Comparison of ENCODE assay signal across 8 cellular contexts in the genomic region with DNA sequence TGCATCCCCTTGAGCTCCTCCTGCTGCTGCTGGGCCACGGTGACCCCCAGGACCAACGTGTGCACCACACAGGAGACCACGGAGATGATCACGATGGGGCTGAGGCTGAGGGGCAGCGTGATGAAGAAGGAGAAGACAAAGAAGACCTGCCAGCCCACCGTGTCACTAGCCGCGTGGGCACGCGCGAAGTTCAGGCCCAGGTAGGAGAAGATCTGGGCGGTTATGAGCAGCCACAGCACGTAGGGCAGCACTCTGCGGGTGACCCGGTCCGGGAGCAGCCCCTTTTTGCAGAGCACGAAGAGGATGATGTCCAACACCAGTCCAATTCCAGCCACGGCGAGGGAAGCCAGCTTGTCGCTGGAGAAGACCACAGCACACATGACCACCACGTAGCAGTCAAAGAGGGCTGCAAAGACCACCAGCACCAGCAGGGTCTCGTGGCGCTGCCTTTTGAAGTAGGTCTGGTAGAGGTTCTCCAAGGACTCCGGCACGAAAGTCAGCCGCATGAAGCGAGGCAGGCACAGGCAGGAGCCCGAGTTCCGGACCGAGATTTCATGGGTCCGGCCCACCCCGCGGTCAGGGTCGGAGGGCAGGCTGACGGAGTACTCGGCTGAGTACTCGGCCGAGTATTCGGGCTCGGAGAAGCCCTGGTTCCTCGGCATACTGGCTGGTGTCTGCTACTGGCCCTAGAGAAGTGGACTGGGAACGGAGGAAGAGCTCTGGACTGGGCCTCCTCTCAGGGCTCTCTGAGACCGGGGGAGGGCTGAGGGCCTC. TPM values are rescaled to one million over a fixed set of nuclear protein-coding genes. Genes with fewer than 3 reads are reported as not detected.
DNase-seq lines count a peak whose midpoint lies in the region; ATAC-seq, FAIRE-seq and TF ChIP-seq lines count a peak whose summit lies in the region.

No MANE protein-coding gene starts in this region.

- no peak for TF ChIP-seq CTCF in astrocyte (IDR thresholded peaks at IDR 0.05; ENCODE audit: insufficient read depth, low read depth, low read length)
- TF ChIP-seq CTCF in lung (IDR thresholded peaks at IDR 0.05; ENCODE audit: control extremely low read depth, extremely low read depth) = no peak
- TF ChIP-seq CTCF in upper lobe of left lung (IDR thresholded peaks at IDR 0.05) = no peak

- peak overlapping the region; percentile 85 for H3K4me3 Mint-ChIP-seq in activated naive CD4-positive, alpha-beta T cell treated with anti-CD3 and anti-CD28 coated beads, Interleukin-2, amount 50 U/mL, for 24 hours
- H3K4me3 Mint-ChIP-seq in astrocyte (ENCODE audit: unreplicated experiment) = peak overlapping the region; percentile 82

- peak overlapping the region; percentile 44 for H3K27ac Mint-ChIP-seq in activated naive CD4-positive, alpha-beta T cell treated with anti-CD3 and anti-CD28 coated beads, Interleukin-2, amount 50 U/mL, for 24 hours
- H3K27ac Mint-ChIP-seq in astrocyte (ENCODE audit: unreplicated experiment) = peak overlapping the region; percentile 1

- H3K36me3 ChIP-seq in astrocyte (ENCODE audit: insufficient read depth, low read length) (no peaks in the 10 kb centered on the region), lung (ENCODE audit: control insufficient read depth in 2 of 2, insufficient read depth in 2 of 2, low read length in 2 of 2) (no peaks in the 10 kb centered on the region), upper lobe of left lung (no peaks in the 10 kb centered on the region)

- H2AFZ ChIP-seq in astrocyte (ENCODE audit: low read depth, low read length) = no peak overlapping the region

- peaks cover 8% of the 10 kb centered on the region for H3K79me2 ChIP-seq in astrocyte (ENCODE audit: insufficient read depth, low read length)

- H3K27me3 ChIP-seq in astrocyte (ENCODE audit: insufficient read depth, low read length) (no peaks in the 10 kb centered on the region), lung (ENCODE audit: control insufficient read depth, insufficient read depth) (no peaks in the 10 kb centered on the region), upper lobe of left lung (peaks cover 0 to 5% (median 0%) of the 10 kb centered on the region in 4 donors)

- peaks cover 34% of the 10 kb centered on the region for H3K4me1 Mint-ChIP-seq in activated naive CD4-positive, alpha-beta T cell treated with anti-CD3 and anti-CD28 coated beads, Interleukin-2, amount 50 U/mL, for 24 hours
- H3K4me1 Mint-ChIP-seq in astrocyte (ENCODE audit: low read depth, unreplicated experiment) = peaks cover 5% of the 10 kb centered on the region

- H3K4me2 ChIP-seq in astrocyte (ENCODE audit: low read length) = peak overlapping the region; percentile 82

- no peak for TF ChIP-seq POLR2A in upper lobe of left lung (IDR thresholded peaks at IDR 0.05)

- H3K27ac ChIP-seq in astrocyte (ENCODE audit: low read depth, low read length) (no peak overlapping the region), lung (ENCODE audit: low read depth in 1 of 2, low read length in 1 of 2) (no peak overlapping the region), upper lobe of left lung (peak overlapping the region in 2 of 4 donors; percentile 67 to 78)

- ATAC-seq in lung (ENCODE audit: insufficient read depth, low FRiP score) (no peak), upper lobe of left lung (ENCODE audit: low FRiP score in 2 of 2) (no peak), HG02870 (IDR thresholded peaks at IDR 0.05; ENCODE audit: unreplicated experiment) (no peak)

- 87 to 93% methylated on average over 43 of the region's 43 CpGs for WGBS in lung, 2 donors
- WGBS in upper lobe of left lung, 2 donors = 88 to 89% methylated on average over 28 to 43 of the region's 43 CpGs

- H3K9me3 ChIP-seq in astrocyte (ENCODE audit: insufficient read depth, low read depth, low read length) = no peaks in the 10 kb centered on the region
- H3K9me3 ChIP-seq in lung (ENCODE audit: control insufficient read depth in 2 of 2, insufficient read depth in 1 of 2, low read length in 1 of 2) = no peaks in the 10 kb centered on the region
- no peaks in the 10 kb centered on the region for H3K9me3 ChIP-seq in upper lobe of left lung

- H3K4me1 ChIP-seq in astrocyte (ENCODE audit: insufficient read depth, low read length) (peaks cover 11% of the 10 kb centered on the region), lung (ENCODE audit: control insufficient read depth in 2 of 2, insufficient read depth in 2 of 2, low read length in 2 of 2) (peaks cover 0 to 6% of the 10 kb centered on the region in 2 donors), upper lobe of left lung (peaks cover 7 to 31% (median 19%) of the 10 kb centered on the region in 4 donors)

- H3K27me3 Mint-ChIP-seq in activated naive CD4-positive, alpha-beta T cell treated with anti-CD3 and anti-CD28 coated beads, Interleukin-2, amount 50 U/mL, for 24 hours = no peaks in the 10 kb centered on the region
- peaks cover 6% of the 10 kb centered on the region for H3K27me3 Mint-ChIP-seq in astrocyte (ENCODE audit: low read depth, unreplicated experiment)

- no peak overlapping the region for H3K9ac ChIP-seq in astrocyte (ENCODE audit: low read length)

- H3K36me3 Mint-ChIP-seq in activated naive CD4-positive, alpha-beta T cell treated with anti-CD3 and anti-CD28 coated beads, Interleukin-2, amount 50 U/mL, for 24 hours = peaks cover 1% of the 10 kb centered on the region
- H3K36me3 Mint-ChIP-seq in astrocyte (ENCODE audit: low read depth, unreplicated experiment) = peaks cover 2% of the 10 kb centered on the region

- no peak for DNase-seq in activated naive CD4-positive, alpha-beta T cell treated with Interleukin-2 at 50 U/mL for 16 hours
- DNase-seq in astrocyte (ENCODE audit: low read depth) = no peak
- no peak for DNase-seq in lung (ENCODE audit: low spot score)
- DNase-seq in upper lobe of left lung = peak in 1 of 2 donors; percentile 84
- no peak for DNase-seq in AG20443 (ENCODE audit: low spot score)
- no peak for DNase-seq in cerebellum (ENCODE audit: low spot score)

- H3K9me3 Mint-ChIP-seq in activated naive CD4-positive, alpha-beta T cell treated with anti-CD3 and anti-CD28 coated beads, Interleukin-2, amount 50 U/mL, for 24 hours = no peaks in the 10 kb centered on the region
- H3K9me3 Mint-ChIP-seq in astrocyte (ENCODE audit: unreplicated experiment) = no peaks in the 10 kb centered on the region

- peaks cover 23% of the 10 kb centered on the region for H4K20me1 ChIP-seq in astrocyte (ENCODE audit: insufficient read depth, low read length)

- TF ChIP-seq EP300 in upper lobe of left lung (IDR thresholded peaks at IDR 0.05) = no peak

- no peak for FAIRE-seq in astrocyte (lab: Jason Lieb, UNC)

- peak overlapping the region; percentile 44 for H3K4me3 ChIP-seq in astrocyte (ENCODE audit: insufficient read depth, low read depth, low read length)
- H3K4me3 ChIP-seq in lung = peak overlapping the region; percentile 8
- peak overlapping the region in 3 of 4 donors; percentile 69 to 81 (median 78) for H3K4me3 ChIP-seq in upper lobe of left lung

RNA-seq across cellular contexts. Expression of gene ADCY3, which starts 1.5 kb away (rescaled TPM):
- 12.5 and 20.5 TPM in 2 replicates for total RNA-seq in astrocyte
- 10 to 100 TPM; 44.5 to 47.1 TPM for total RNA-seq in lung
- polyA plus RNA-seq in lung = 10 to 100 TPM; 27.9 to 74.8 TPM
- 10 to 100 TPM; 17.5 to 83.5 (median 36.5) TPM for total RNA-seq in upper lobe of left lung
- total RNA-seq in cerebellum = 19.5 TPM

RNA-seq across cellular contexts. Expression of gene DNAJC27, which starts 53.2 kb away (rescaled TPM):
- total RNA-seq in astrocyte (3.1 and 3.5 TPM in 2 replicates), lung (10 to 100 TPM in 1 of 2 donors, 1 to 10 TPM in 1; 6.7 to 13.9 TPM), upper lobe of left lung (10 to 100 TPM in 2 of 6 donors, 1 to 10 TPM in 4; 4.4 to 16.8 (median 7.7) TPM), cerebellum (13.1 TPM)
- 1 to 10 TPM; 1.7 to 2.5 TPM for polyA plus RNA-seq in lung

Comparison
In these comparisons a context has a peak if more than half of its experiments do, and no peak if none do; other contexts are left out.
1. H3K4me3 ChIP-seq: peak in every context shown above with its lines; median percentile 78 in upper lobe of left lung; 44 in astrocyte; 8 in lung.